ENCODE assay signal across 8 cellular contexts in genomic region chr2:215680605-215681598, GRCh38.
DNase-seq lines count a peak whose midpoint lies in the region; ATAC-seq and TF ChIP-seq lines count a peak whose summit lies in the region.

No MANE protein-coding gene starts in this region.

- H3K36me3 ChIP-seq in MG63, result no peaks in the 10 kb centered on the region
- H3K36me3 ChIP-seq in left lung, result no peaks in the 10 kb centered on the region

- H3K9me3 ChIP-seq in MG63 (no peaks in the 10 kb centered on the region), left lung (no peaks in the 10 kb centered on the region)

- peak; percentile 55 for ATAC-seq in activated CD8-positive, alpha-beta memory T cell treated with anti-CD3 and anti-CD28 coated beads, Interleukin-2, amount 10 ng/mL, durations not matched to agents 7 days and 5 days
- ATAC-seq in left lung, result peak; percentile 87
- ATAC-seq in HG02885 (IDR thresholded peaks at IDR 0.05; ENCODE audit: poor library complexity, unreplicated experiment), result no peak

- H3K27ac ChIP-seq in left lung, result peak overlapping the region; percentile 37 to 42

- no peaks in the 10 kb centered on the region for H3K9me3 Mint-ChIP-seq in activated CD8-positive, alpha-beta memory T cell treated with anti-CD3 and anti-CD28 coated beads, Interleukin-2, amount 10 ng/mL, durations not matched to agents 7 days and 5 days (ENCODE audit: low read depth)
- H3K9me3 Mint-ChIP-seq in activated CD4-positive, alpha-beta memory T cell treated with anti-CD3 and anti-CD28 coated beads, Interleukin-2, amount 10 ng/mL, durations not matched to agents 7 days and 5 days, result peaks cover 10% of the 10 kb centered on the region

- H3K27me3 ChIP-seq in MG63 (no peaks in the 10 kb centered on the region), left lung (no peaks in the 10 kb centered on the region)

- H3K4me1 ChIP-seq in left lung, result peaks cover 10 to 39% of the 10 kb centered on the region in 2 donors

- POLR2A ChIA-PET in activated CD4-positive, alpha-beta memory T cell treated with anti-CD3 and anti-CD28 coated beads, Interleukin-2, amount 10 ng/mL, durations not matched to agents 7 days and 5 days (lab: Charles Lee), result no interaction called here

- no peak overlapping the region for H3K4me3 Mint-ChIP-seq in activated CD8-positive, alpha-beta memory T cell treated with anti-CD3 and anti-CD28 coated beads, Interleukin-2, amount 10 ng/mL, durations not matched to agents 7 days and 5 days
- no peak overlapping the region for H3K4me3 Mint-ChIP-seq in activated CD4-positive, alpha-beta memory T cell treated with anti-CD3 and anti-CD28 coated beads, Interleukin-2, amount 10 ng/mL, durations not matched to agents 7 days and 5 days

- H3K4me3 ChIP-seq in MG63 (no peak overlapping the region), left lung (no peak overlapping the region)

- no peak for TF ChIP-seq CTCF in left lung (IDR thresholded peaks at IDR 0.05)

- intact Hi-C loops in left lung (cut with DNase I), result no loop called here

- peaks cover 15% of the 10 kb centered on the region for H3K4me1 Mint-ChIP-seq in activated CD8-positive, alpha-beta memory T cell treated with anti-CD3 and anti-CD28 coated beads, Interleukin-2, amount 10 ng/mL, durations not matched to agents 7 days and 5 days
- H3K4me1 Mint-ChIP-seq in activated CD4-positive, alpha-beta memory T cell treated with anti-CD3 and anti-CD28 coated beads, Interleukin-2, amount 10 ng/mL, durations not matched to agents 7 days and 5 days, result peaks cover 16% of the 10 kb centered on the region

- H3K27ac Mint-ChIP-seq in activated CD8-positive, alpha-beta memory T cell treated with anti-CD3 and anti-CD28 coated beads, Interleukin-2, amount 10 ng/mL, durations not matched to agents 7 days and 5 days, result no peak overlapping the region
- peak overlapping the region; percentile 36 for H3K27ac Mint-ChIP-seq in activated CD4-positive, alpha-beta memory T cell treated with anti-CD3 and anti-CD28 coated beads, Interleukin-2, amount 10 ng/mL, durations not matched to agents 7 days and 5 days

- CTCF ChIA-PET in activated CD8-positive, alpha-beta memory T cell treated with anti-CD3 and anti-CD28 coated beads, Interleukin-2, amount 10 ng/mL, durations not matched to agents 7 days and 5 days (lab: Charles Lee), result no interaction called here
- CTCF ChIA-PET in activated CD4-positive, alpha-beta memory T cell treated with anti-CD3 and anti-CD28 coated beads, Interleukin-2, amount 10 ng/mL, durations not matched to agents 7 days and 5 days (lab: Charles Lee), result no interaction called here

- peaks cover 3% of the 10 kb centered on the region for H3K27me3 Mint-ChIP-seq in activated CD8-positive, alpha-beta memory T cell treated with anti-CD3 and anti-CD28 coated beads, Interleukin-2, amount 10 ng/mL, durations not matched to agents 7 days and 5 days
- H3K27me3 Mint-ChIP-seq in activated CD4-positive, alpha-beta memory T cell treated with anti-CD3 and anti-CD28 coated beads, Interleukin-2, amount 10 ng/mL, durations not matched to agents 7 days and 5 days, result no peaks in the 10 kb centered on the region

- no peak for DNase-seq in activated CD8-positive, alpha-beta memory T cell treated with anti-CD3 and anti-CD28 coated beads, Interleukin-2, amount 10 ng/mL, durations not matched to agents 7 days and 5 days
- DNase-seq in activated CD8-positive, alpha-beta memory T cell treated with anti-CD3 and anti-CD28 coated beads, Interleukin-2, amount 50 U/mL, for 4 hours, result no peak
- DNase-seq in MG63, result peak; percentile 33
- DNase-seq in activated CD4-positive, alpha-beta memory T cell treated with anti-CD3 and anti-CD28 coated beads, Interleukin-2, amount 10 ng/mL, durations not matched to agents 7 days and 5 days, result peak; percentile 18
- DNase-seq in left lung, result peak in 1 of 2 donors; percentile 54
- no peak for DNase-seq in GDM1 (lab: John Stamatoyannopoulos, UW)
- DNase-seq in NCI-H2227 (lab: John Stamatoyannopoulos, UW; ENCODE audit: unreplicated experiment), result no peak

- no peaks in the 10 kb centered on the region for H3K36me3 Mint-ChIP-seq in activated CD8-positive, alpha-beta memory T cell treated with anti-CD3 and anti-CD28 coated beads, Interleukin-2, amount 10 ng/mL, durations not matched to agents 7 days and 5 days
- H3K36me3 Mint-ChIP-seq in activated CD4-positive, alpha-beta memory T cell treated with anti-CD3 and anti-CD28 coated beads, Interleukin-2, amount 10 ng/mL, durations not matched to agents 7 days and 5 days (ENCODE audit: low read depth), result no peaks in the 10 kb centered on the region

Comparison
In these comparisons a context has a peak if more than half of its experiments do, and no peak if none do; other contexts are left out.
1. DNase-seq: peak in MG63 (single experiment) and activated CD4-positive, alpha-beta memory T cell treated with anti-CD3 and anti-CD28 coated beads, Interleukin-2, amount 10 ng/mL, durations not matched to agents 7 days and 5 days (single experiment); none in activated CD8-positive, alpha-beta memory T cell treated with anti-CD3 and anti-CD28 coated beads, Interleukin-2, amount 10 ng/mL, durations not matched to agents 7 days and 5 days (single experiment), activated CD8-positive, alpha-beta memory T cell treated with anti-CD3 and anti-CD28 coated beads, Interleukin-2, amount 50 U/mL, for 4 hours (single experiment), GDM1 (single experiment) and NCI-H2227 (single experiment).